1 cellular context compared by ENCODE assay signal in genomic region chr17:43216762-43217613, GRCh38.
TF ChIP-seq lines count a peak whose summit lies in the region.

No MANE protein-coding gene starts in this region.

TF ChIP-seq in HepG2, 621 proteins besides CTCF, POLR2A, EP300 and RAD21 (continued from another document and continues in another):
- TF ChIP-seq ZNF687 (CRISPR knock-in tag; IDR thresholded peaks at IDR 0.05), result peak; percentile 94
- peak; percentile 25; the same call in 1 of the 2 replicates for TF ChIP-seq GABPB1 (CRISPR knock-in tag; IDR thresholded peaks at IDR 0.05)
- TF ChIP-seq NBN (conservative IDR thresholded peaks at IDR 0.05), result no peak
- TF ChIP-seq KLF15 (CRISPR knock-in tag; IDR thresholded peaks at IDR 0.05; ENCODE audit: borderline replicate concordance), result 0 out of 2 replicates have a peak, but pooled peaks have one; percentile 36
- TF ChIP-seq ZNF761 (CRISPR knock-in tag; conservative IDR thresholded peaks at IDR 0.05), result peak; percentile 97
- no peak; the same call in 1 of the 2 replicates for TF ChIP-seq ZC3H4 (CRISPR knock-in tag; IDR thresholded peaks at IDR 0.05; ENCODE audit: borderline replicate concordance)
- TF ChIP-seq ZNF510 (CRISPR knock-in tag; IDR thresholded peaks at IDR 0.05; ENCODE audit: low read depth), result peak; percentile 98; the same call in 1 of the 2 replicates
- TF ChIP-seq HOXA3 (CRISPR knock-in tag; IDR thresholded peaks at IDR 0.05), result peak; percentile 74
- TF ChIP-seq FOXP1 (IDR thresholded peaks at IDR 0.05), result no peak
- peak; percentile 25; the same call in 1 of the 2 replicates for TF ChIP-seq FOXP1 (CRISPR knock-in tag; IDR thresholded peaks at IDR 0.05)
- TF ChIP-seq ZNF430 (CRISPR knock-in tag; IDR thresholded peaks at IDR 0.05), result peak; percentile 82
- TF ChIP-seq CEBPZ (IDR thresholded peaks at IDR 0.05; ENCODE audit: low read length), result no peak
- TF ChIP-seq IKZF4 (CRISPR knock-in tag; IDR thresholded peaks at IDR 0.05; ENCODE audit: borderline replicate concordance, low read depth, not compliant biosample characterization), result no peak
- peak; percentile 24; the same call in 1 of the 2 replicates for TF ChIP-seq FLYWCH1 (CRISPR knock-in tag; IDR thresholded peaks at IDR 0.05)
- peak; percentile 87 for TF ChIP-seq DNMT3B (CRISPR knock-in tag; conservative IDR thresholded peaks at IDR 0.05)
- TF ChIP-seq SMARCE1 (IDR thresholded peaks at IDR 0.05; ENCODE audit: borderline replicate concordance), result no peak
- TF ChIP-seq ZBTB3 (CRISPR knock-in tag; IDR thresholded peaks at IDR 0.05; ENCODE audit: borderline replicate concordance, low read depth), result peak; percentile 93
- peak; percentile 92 for TF ChIP-seq SAP130 (CRISPR knock-in tag; IDR thresholded peaks at IDR 0.05; ENCODE audit: low read depth)
- TF ChIP-seq ARID3A (IDR thresholded peaks at IDR 0.05; ENCODE audit: low read depth, low read length), result peak; percentile 100
- TF ChIP-seq HNF1A (IDR thresholded peaks at IDR 0.05; ENCODE audit: low read depth), result peak; percentile 96
- TF ChIP-seq HNF1A (CRISPR knock-in tag; IDR thresholded peaks at IDR 0.05; ENCODE audit: borderline replicate concordance), result peak; percentile 99
- TF ChIP-seq TRAFD1 (CRISPR knock-in tag; IDR thresholded peaks at IDR 0.05; ENCODE audit: borderline replicate concordance), result no peak
- no peak for TF ChIP-seq HOXA7 (CRISPR knock-in tag; IDR thresholded peaks at IDR 0.05)
- TF ChIP-seq JUND (CRISPR knock-in tag; IDR thresholded peaks at IDR 0.05), result no peak
- no peak for TF ChIP-seq MLLT10 (CRISPR knock-in tag; IDR thresholded peaks at IDR 0.05)
- peak; percentile 78 for TF ChIP-seq NCOA2 (CRISPR knock-in tag; IDR thresholded peaks at IDR 0.05)
- TF ChIP-seq SUZ12 (IDR thresholded peaks at IDR 0.05; ENCODE audit: low read depth, low read length), result no peak
- TF ChIP-seq ZNF777 (CRISPR knock-in tag; IDR thresholded peaks at IDR 0.05), result no peak
- TF ChIP-seq AKAP8 (CRISPR knock-in tag; IDR thresholded peaks at IDR 0.05), result peak; percentile 66; the same call in 1 of the 2 replicates
- TF ChIP-seq ZNF749 (CRISPR knock-in tag; IDR thresholded peaks at IDR 0.05; ENCODE audit: borderline replicate concordance), result no peak
- peak in 1 of 2 experiments; percentile 63; a peak in 2 of 4 replicates for TF ChIP-seq KLF16 (CRISPR knock-in tag; IDR thresholded peaks at IDR 0.05)
- TF ChIP-seq PAF1 (CRISPR knock-in tag; IDR thresholded peaks at IDR 0.05), result no peak
- no peak for TF ChIP-seq TRIM22 (IDR thresholded peaks at IDR 0.05)
- no peak for TF ChIP-seq ZNF235 (CRISPR knock-in tag; IDR thresholded peaks at IDR 0.05; ENCODE audit: borderline replicate concordance)
- TF ChIP-seq SNAPC4 (CRISPR knock-in tag; IDR thresholded peaks at IDR 0.05), result peak; percentile 86; the same call in 1 of the 2 replicates
- peak; percentile 77; the same call in 1 of the 2 replicates for TF ChIP-seq NFIC (IDR thresholded peaks at IDR 0.05; ENCODE audit: low read length)
